In genomic region chr1:31155216-31155806, GRCh38 we compare ENCODE assay signal across 8 cellular contexts.
DNase-seq lines count a peak whose midpoint lies in the region; ATAC-seq, FAIRE-seq and TF ChIP-seq lines count a peak whose summit lies in the region.

No MANE protein-coding gene starts in this region.

- H3K4me3 ChIP-seq in astrocyte of the spinal cord (ENCODE audit: low read depth, low read length) (peak overlapping the region; percentile 68), iPS-18c (ENCODE audit: insufficient read depth, low read depth, low read length) (peak overlapping the region; percentile 51), small intestine (ENCODE audit: low read depth in 1 of 2, low read length in 2 of 2) (peak overlapping the region; percentile 65 to 75)

- WGBS in small intestine, 3 donors = 0 to 1% (median 1%) methylated on average over 27 to 46 of the region's 46 CpGs

- peak; percentile 10 for DNase-seq in COR-L47 (lab: John Stamatoyannopoulos, UW)
- DNase-seq in M059J (ENCODE audit: low read depth) = peak; percentile 72
- DNase-seq in T-helper 9 cell = peak; percentile 41
- DNase-seq in astrocyte of the spinal cord (ENCODE audit: low read depth, low spot score) = peak; percentile 54
- DNase-seq in small intestine = peak; percentile 76

- TF ChIP-seq CTCF in astrocyte of the spinal cord (IDR thresholded peaks at IDR 0.05; ENCODE audit: low read depth, low read length) = no peak

- peak; percentile 82 for ATAC-seq in GM21390 (IDR thresholded peaks at IDR 0.05; ENCODE audit: unreplicated experiment)
- no peak for ATAC-seq in HG02623 (IDR thresholded peaks at IDR 0.05; ENCODE audit: unreplicated experiment)

- FAIRE-seq in small intestine (lab: Jason Lieb, UNC) = no peak

- no peaks in the 10 kb centered on the region for H3K36me3 ChIP-seq in small intestine (ENCODE audit: control insufficient read depth in 2 of 2, insufficient read depth in 2 of 2, low read length in 2 of 2)

- peak overlapping the region; percentile 85 to 91 for H3K27ac ChIP-seq in small intestine (ENCODE audit: low read depth in 1 of 2, low read length in 1 of 2)

- H3K9me3 ChIP-seq in iPS-18c (ENCODE audit: control insufficient read depth, insufficient read depth, low read length) (no peaks in the 10 kb centered on the region), small intestine (ENCODE audit: control insufficient read depth, low read depth) (no peaks in the 10 kb centered on the region)

- H3K27me3 ChIP-seq in small intestine (ENCODE audit: control insufficient read depth in 2 of 2, insufficient read depth in 2 of 2, low read length in 2 of 2) = no peaks in the 10 kb centered on the region

- in situ Hi-C loops in astrocyte of the spinal cord (cut with HindIII; ENCODE audit: low sequenced_read_pairs) = no loop called here

- peaks cover 3 to 4% of the 10 kb centered on the region in 2 donors for H3K4me1 ChIP-seq in small intestine (ENCODE audit: control insufficient read depth in 2 of 2, insufficient read depth in 1 of 2, low read depth in 1 of 2, low read length in 1 of 2)

Comparison
In these comparisons a context has a peak if more than half of its experiments do, and no peak if none do; other contexts are left out.
1. DNase-seq: peak in every context shown above with its lines; median percentile 76 in small intestine; 72 in M059J; 54 in astrocyte of the spinal cord; 41 in T-helper 9 cell; 10 in COR-L47.